In the genomic region with DNA sequence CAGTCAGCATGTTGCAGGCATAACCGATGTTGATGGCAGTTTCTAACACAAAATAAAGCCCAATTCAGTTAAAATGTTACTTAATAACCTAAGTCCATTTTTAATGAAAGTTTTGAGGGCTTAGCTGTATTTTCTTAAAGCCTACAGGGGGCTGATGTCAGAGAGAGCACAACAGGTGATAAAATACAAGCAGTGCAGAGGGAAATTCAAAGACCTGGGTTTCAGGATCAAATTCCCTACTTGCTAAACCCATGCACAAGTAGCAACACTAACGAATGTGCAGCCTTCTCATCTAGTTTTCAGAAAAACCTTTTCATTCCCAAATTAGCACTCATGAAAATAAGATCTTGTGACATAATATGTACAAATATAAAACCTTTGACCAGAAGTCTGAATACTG, we compare ENCODE assay signal across 1 cellular context.
TF ChIP-seq lines count a peak whose summit lies in the region.

No MANE protein-coding gene starts in this region.

TF ChIP-seq in H1, 55 proteins besides CTCF, POLR2A, EP300 and RAD21 (continued from another document):
- TF ChIP-seq CEBPB (IDR thresholded peaks at IDR 0.05; ENCODE audit: low read depth, low read length): no peak
- no peak for TF ChIP-seq NANOG (IDR thresholded peaks at IDR 0.05; ENCODE audit: insufficient read depth, low read depth, low read length, poor library complexity, severe bottlenecking)
- no peak for TF ChIP-seq CHD7 (IDR thresholded peaks at IDR 0.05; ENCODE audit: insufficient replicate concordance, low read length)
